In the genomic region with DNA sequence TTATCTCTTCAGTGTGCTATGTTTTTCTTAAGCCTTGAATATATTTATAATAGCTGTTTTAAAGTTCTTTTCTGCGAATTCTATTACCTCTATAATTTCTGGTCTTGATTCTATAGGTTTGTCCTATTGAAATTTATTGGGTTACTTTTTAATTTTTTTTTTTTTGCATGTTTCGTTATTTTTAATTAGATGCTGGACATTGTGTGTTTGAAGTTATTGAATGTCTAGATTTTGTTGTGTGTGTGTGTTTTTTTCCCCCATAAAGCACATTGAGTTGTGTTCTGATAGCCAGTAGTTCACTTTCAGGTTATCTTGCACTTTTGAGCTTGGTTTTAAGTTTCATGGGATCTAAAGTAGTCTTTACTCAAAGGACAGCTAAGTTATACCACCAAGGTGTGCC, we compare ENCODE assay signal across 11 cellular contexts.
"Had no signal": no experiment of that assay in that cellular context is flagged by ENCODE, and none has a peak within 500 bp of the region (broad histone marks: within the 10 kb centered on the region; RNA-seq: fewer than 3 reads in every experiment).

No MANE protein-coding gene starts in this region.

- DNase-seq: H9, HCEC 1CT, HFFc6, KBM-7 had no signal

- FAIRE-seq: H1, H54, HepG2 had no signal

- H3K9ac ChIP-seq: KMS-11 had no signal

- H3K4me3 Mint-ChIP-seq: GM23338, H9, HFFc6, IgD-negative memory B cell had no signal

- H3K4me1 Mint-ChIP-seq: GM23338, IgD-negative memory B cell had no signal

- H3K4me3 ChIP-seq: GM23338 had no signal

- H3K27ac ChIP-seq: HL-60, KMS-11 had no signal

- ATAC-seq: GM23338, HepG2 had no signal

- H3K36me3 Mint-ChIP-seq: IgD-negative memory B cell had no signal

- H3K27ac Mint-ChIP-seq: GM23338, H9, HFFc6, IgD-negative memory B cell had no signal
